In the genomic region with DNA sequence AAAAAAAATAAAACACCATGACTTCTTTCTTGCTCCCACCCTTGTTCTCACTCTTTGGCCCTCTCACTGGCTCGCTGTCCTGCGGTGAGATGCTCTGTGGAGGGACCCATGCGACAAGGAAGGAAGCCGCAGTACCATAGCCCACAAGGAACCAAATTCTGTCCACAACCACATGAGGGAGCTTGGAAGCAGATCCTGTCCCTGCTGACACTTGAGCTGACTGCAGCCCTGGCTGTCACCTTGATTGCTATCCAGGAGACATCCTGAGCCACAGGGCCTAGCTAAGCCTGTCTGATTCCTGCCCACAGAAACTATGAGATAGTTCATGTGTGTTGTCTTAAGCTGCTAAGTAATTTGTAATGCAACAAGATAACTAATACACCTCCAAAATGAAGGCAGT, we compare ENCODE assay signal across 8 cellular contexts. TPM values are rescaled to one million over a fixed set of nuclear protein-coding genes. Genes with fewer than 3 reads are reported as not detected.
DNase-seq lines count a peak whose midpoint lies in the region; ATAC-seq, FAIRE-seq and TF ChIP-seq lines count a peak whose summit lies in the region.

No MANE protein-coding gene starts in this region.

- H3K4me3 ChIP-seq in IMR-90 (ENCODE audit: insufficient read depth, low read depth, low read length) (no peak overlapping the region), keratinocyte (ENCODE audit: control insufficient read depth in 2 of 3, extremely low read depth in 1 of 3, insufficient read depth in 2 of 3, low read depth in 1 of 3, low read length in 3 of 3) (no peak overlapping the region)

- no peaks in the 10 kb centered on the region for H3K36me3 ChIP-seq in IMR-90 (ENCODE audit: control insufficient read depth, insufficient read depth, low read length)
- H3K36me3 ChIP-seq in keratinocyte (ENCODE audit: control insufficient read depth in 2 of 2, extremely low read depth in 1 of 2, insufficient read depth in 2 of 2, low read length in 2 of 2): no peaks in the 10 kb centered on the region

- H3K9me3 Mint-ChIP-seq in stimulated activated effector memory CD8-positive, alpha-beta T cell treated with anti-CD3 and anti-CD28 coated beads, Interleukin-12 subunit alpha, Interleukin-12 subunit beta, amount 100 ng/mL, for 72 hours: no peaks in the 10 kb centered on the region

- TF ChIP-seq RAD21 in IMR-90 (IDR thresholded peaks at IDR 0.05; ENCODE audit: low read length): peak; percentile 56

- H4K8ac ChIP-seq in IMR-90 (ENCODE audit: low read depth in 2 of 2, low read length in 2 of 2): peak overlapping the region in 1 of 2 experiments; percentile 39; a peak in 1 of 4 replicates

- TF ChIP-seq CTCF in IMR-90 (conservative IDR thresholded peaks at IDR 0.05; ENCODE audit: low read depth, low read length) (peak; percentile 47), keratinocyte (optimal IDR thresholded peaks at IDR 0.05 in 1 of 3, IDR thresholded peaks at IDR 0.05 in 1 of 3, conservative IDR thresholded peaks at IDR 0.05 in 1 of 3; ENCODE audit: extremely low read depth in 1 of 3, insufficient read depth in 2 of 3, low read length in 3 of 3) (peak; percentile 26 to 70 (median 47))

- H4K20me1 ChIP-seq in IMR-90 (ENCODE audit: insufficient read depth, low read length) (peaks cover 11% of the 10 kb centered on the region), keratinocyte (ENCODE audit: control insufficient read depth, extremely low read depth, insufficient read depth, low read length) (no peaks in the 10 kb centered on the region)

- H3K9ac ChIP-seq in IMR-90 (ENCODE audit: low read depth, low read length) (no peak overlapping the region), keratinocyte (ENCODE audit: control insufficient read depth, extremely low read depth, insufficient read depth, low read length) (no peak overlapping the region)

- no peak overlapping the region for H3K23ac ChIP-seq in IMR-90 (ENCODE audit: low read depth, low read length)

- H3K27ac ChIP-seq in IMR-90 (ENCODE audit: insufficient read depth, low read length) (no peak overlapping the region), keratinocyte (ENCODE audit: control insufficient read depth, insufficient read depth, low read length) (no peak overlapping the region)

- H2AK5ac ChIP-seq in IMR-90 (ENCODE audit: low read depth, low read length): peak overlapping the region; percentile 74

- H2AK9ac ChIP-seq in IMR-90 (replicated peaks; ENCODE audit: low read depth, low read length, poor library complexity): peak overlapping the region; percentile 26

- peak; percentile 6 to 59 (median 25) for DNase-seq in NCI-H1417 (lab: John Stamatoyannopoulos, UW)
- DNase-seq in NCI-H1417 treated with DMSO at 0.1 percent for 48 hours (lab: John Stamatoyannopoulos, UW): no peak
- DNase-seq in IMR-90: peak; percentile 53
- peak; percentile 18 for DNase-seq in amniotic epithelial cell (ENCODE audit: low read depth)
- no peak for DNase-seq in keratinocyte (ENCODE audit: low read depth, low spot score)
- no peak for DNase-seq in GM12892 (ENCODE audit: insufficient read length)
- no peak for DNase-seq in stimulated activated effector memory CD8-positive, alpha-beta T cell treated with anti-CD3 and anti-CD28 coated beads, Interleukin-12 subunit alpha, Interleukin-12 subunit beta, amount 100 ng/mL, for 72 hours (ENCODE audit: low spot score in 2 of 2)

- CTCF ChIA-PET in IMR-90 (lab: Yijun Ruan, JAX): interaction anchor here (0.6 to 1.3 kb wide), 5 partner anchors 9 to 242 kb away, joined by 3 to 10 read pairs (median 3); no protein-coding TSS in a partner anchor

- H3K56ac ChIP-seq in IMR-90 (ENCODE audit: extremely low read depth, insufficient read depth, low read length): no peak overlapping the region

- peak; percentile 17 for FAIRE-seq in keratinocyte (lab: Jason Lieb, UNC)
- FAIRE-seq in GM12892 (lab: Jason Lieb, UNC): no peak

- BruUV-seq in IMR-90 (replicated peaks; lab: Mats Ljungman, UMichigan): no TSS peak

- intact Hi-C loops in IMR-90 (cut with micrococcal nuclease): loop anchor here (10.0 kb wide), 2 partner anchors 181 to 249 kb away; no protein-coding TSS in a partner anchor

- H2BK20ac ChIP-seq in IMR-90 (ENCODE audit: low read depth, low read length): peak overlapping the region; percentile 58; the same call in 1 of the 2 replicates

- peak overlapping the region; percentile 60; the same call in 1 of the 2 replicates for H2BK120ac ChIP-seq in IMR-90 (ENCODE audit: low read depth, low read length)

- dilution Hi-C loops in IMR-90 (cut with HindIII; ENCODE audit: low sequenced_read_pairs, unreplicated experiment) (no loop called here), keratinocyte (cut with MboI; ENCODE audit: extremely low pct_ligation_motif_present, low sequenced_read_pairs) (no loop called here)

- no peaks in the 10 kb centered on the region for H3K79me2 ChIP-seq in keratinocyte (ENCODE audit: control insufficient read depth, insufficient read depth, low read length)

- H2BK5ac ChIP-seq in IMR-90 (ENCODE audit: low read depth, low read length, poor library complexity, severe bottlenecking): no peak overlapping the region

- H3K9me1 ChIP-seq in IMR-90 (ENCODE audit: insufficient read depth, low read length) (peaks cover 15% of the 10 kb centered on the region), keratinocyte (ENCODE audit: control insufficient read depth, extremely low read depth, insufficient read depth, low read length) (no peaks in the 10 kb centered on the region)

- H2BK15ac ChIP-seq in IMR-90 (ENCODE audit: low read depth, low read length): peak overlapping the region; percentile 46; the same call in 2 of the 3 replicates

- H3K4me1 Mint-ChIP-seq in stimulated activated effector memory CD8-positive, alpha-beta T cell treated with anti-CD3 and anti-CD28 coated beads, Interleukin-12 subunit alpha, Interleukin-12 subunit beta, amount 100 ng/mL, for 72 hours: peaks cover 27% of the 10 kb centered on the region

- H3K36me3 Mint-ChIP-seq in stimulated activated effector memory CD8-positive, alpha-beta T cell treated with anti-CD3 and anti-CD28 coated beads, Interleukin-12 subunit alpha, Interleukin-12 subunit beta, amount 100 ng/mL, for 72 hours: no peaks in the 10 kb centered on the region

- no peak overlapping the region for H4K5ac ChIP-seq in IMR-90 (ENCODE audit: low read depth, low read length)

- peaks cover 0 to 12% of the 10 kb centered on the region in 2 experiments; a peak in 1 of 4 replicates for H3K79me1 ChIP-seq in IMR-90 (ENCODE audit: low read depth in 1 of 2, low read length in 2 of 2)

- peak overlapping the region; percentile 41; the same call in 1 of the 2 replicates for H3K4ac ChIP-seq in IMR-90 (ENCODE audit: low read depth, low read length)

- POLR2A ChIA-PET in IMR-90 (lab: Charles Lee; ENCODE audit: unreplicated experiment): no interaction called here

- peak overlapping the region; percentile 21; the same call in 1 of the 2 replicates for H4K91ac ChIP-seq in IMR-90 (ENCODE audit: insufficient read depth, low read depth, low read length)

- H3K9me3 ChIP-seq in IMR-90 (ENCODE audit: control insufficient read depth, insufficient read depth, low read length): no peaks in the 10 kb centered on the region
- no peaks in the 10 kb centered on the region for H3K9me3 ChIP-seq in keratinocyte (ENCODE audit: control insufficient read depth, low read depth, low read length)

- no peak overlapping the region for H3K18ac ChIP-seq in IMR-90 (ENCODE audit: low read depth, low read length)

- WGBS in IMR-90 (ENCODE audit: extremely low coverage in 2 of 2, insufficient read length in 1 of 2), 2 experiments: no CpG with 5 or more reads among the region's 4 CpGs

- no peak for TF ChIP-seq POLR2A in IMR-90 (IDR thresholded peaks at IDR 0.05; ENCODE audit: low read depth, low read length)
- TF ChIP-seq POLR2A in GM12892 (IDR thresholded peaks at IDR 0.05; ENCODE audit: low read depth, low read length): no peak

- H3K27me3 ChIP-seq in IMR-90 (ENCODE audit: control insufficient read depth, insufficient read depth, low read length) (no peaks in the 10 kb centered on the region), keratinocyte (ENCODE audit: control insufficient read depth, extremely low read depth, insufficient read depth, low read length) (no peaks in the 10 kb centered on the region)

- no peak for ATAC-seq in IMR-90 (ENCODE audit: low read depth)
- no peak for ATAC-seq in activated CD4-positive, CD25-positive, alpha-beta regulatory T cell treated with anti-CD3 and anti-CD28 coated beads, Interleukin-2, amount 50 U/mL, for 24 hours
- no peak for ATAC-seq in stimulated activated effector memory CD8-positive, alpha-beta T cell treated with anti-CD3 and anti-CD28 coated beads, Interleukin-12 subunit alpha, Interleukin-12 subunit beta, amount 100 ng/mL, for 72 hours

- H3K27ac Mint-ChIP-seq in stimulated activated effector memory CD8-positive, alpha-beta T cell treated with anti-CD3 and anti-CD28 coated beads, Interleukin-12 subunit alpha, Interleukin-12 subunit beta, amount 100 ng/mL, for 72 hours: no peak overlapping the region

- H3K4me1 ChIP-seq in IMR-90 (ENCODE audit: control insufficient read depth, insufficient read depth, low read length) (peaks cover 11% of the 10 kb centered on the region), keratinocyte (ENCODE audit: control insufficient read depth, extremely low read depth, insufficient read depth, low read length) (peaks cover 32% of the 10 kb centered on the region)

- in situ Hi-C loops in IMR-90 (cut with MboI; ENCODE audit: low sequenced_read_pairs): loop anchor here (5.0 kb wide), 1 partner anchor 91 kb away; no protein-coding TSS in a partner anchor

- no peak overlapping the region for H3K4me2 ChIP-seq in IMR-90 (ENCODE audit: low read depth, low read length)
- H3K4me2 ChIP-seq in keratinocyte (ENCODE audit: control insufficient read depth, extremely low read depth, insufficient read depth, low read depth, low read length): no peak overlapping the region

- H3K14ac ChIP-seq in IMR-90 (replicated peaks; ENCODE audit: low read depth, low read length): no peak overlapping the region; the same call in 1 of the 2 replicates

- H3K4me3 Mint-ChIP-seq in stimulated activated effector memory CD8-positive, alpha-beta T cell treated with anti-CD3 and anti-CD28 coated beads, Interleukin-12 subunit alpha, Interleukin-12 subunit beta, amount 100 ng/mL, for 72 hours: no peak overlapping the region

- H2AFZ ChIP-seq in IMR-90 (replicated peaks; ENCODE audit: low read length, poor library complexity) (peak overlapping the region; percentile 16), keratinocyte (ENCODE audit: control insufficient read depth, low read length) (no peak overlapping the region)

RNA-seq across cellular contexts. Expression of a gene that starts 4.8 kb away (rescaled TPM):
- 25.5 and 55.5 TPM in 2 replicates for total RNA-seq in IMR-90 (2012; rRNA removed)
- polyA plus RNA-seq in IMR-90 (2012; rRNA removed): 588 and 621 TPM in 2 replicates
- polyA plus RNA-seq in IMR-90 (2012; cell fraction: cytosol; rRNA removed): 222 and 299 TPM in 2 replicates
- 139 and 191 TPM in 2 replicates for polyA plus RNA-seq in IMR-90 (2012; cell fraction: nucleus; rRNA removed; ENCODE audit: low replicate concordance)
- 489 to 1,016 TPM (median 990 TPM) in 3 replicates for polyA plus RNA-seq in keratinocyte
- polyA plus RNA-seq in keratinocyte (2011; ENCODE audit: low read depth): 310 TPM
- polyA plus RNA-seq in keratinocyte (2011; cell fraction: cytosol; rRNA removed): 741 and 1,546 TPM in 2 replicates
- polyA plus RNA-seq in keratinocyte (2011; cell fraction: nucleus; rRNA removed): 335 and 470 TPM in 2 replicates
- polyA plus RNA-seq in keratinocyte (2012; ENCODE audit: low replicate concordance): 2,479 and 10,771 TPM in 2 replicates
- polyA minus RNA-seq in keratinocyte: 401 to 1,828 TPM (median 417 TPM) in 3 replicates
- polyA minus RNA-seq in keratinocyte (2011; cell fraction: cytosol; rRNA and poly(A)+ RNA removed): 2,677 TPM
- 152 and 202 TPM in 2 replicates for polyA minus RNA-seq in keratinocyte (2011; cell fraction: nucleus; rRNA and poly(A)+ RNA removed)
- polyA plus RNA-seq in GM12892 (2012; ENCODE audit: missing spikeins): 24.2 TPM

RNA-seq across cellular contexts. Expression of a gene that starts 14.3 kb away (rescaled TPM):
- total RNA-seq in IMR-90 (2012; rRNA removed): not detected in 2 replicates
- polyA plus RNA-seq in IMR-90 (2012; rRNA removed) (0.62 and 0.70 TPM in 2 replicates), keratinocyte (not detected in 3 replicates)
- 0.79 and 1.2 TPM in 2 replicates for polyA plus RNA-seq in IMR-90 (2012; cell fraction: cytosol; rRNA removed)
- polyA plus RNA-seq in IMR-90 (2012; cell fraction: nucleus; rRNA removed; ENCODE audit: low replicate concordance): 0.19 TPM in 1 of 2 replicates, not detected in the other
- not detected for polyA plus RNA-seq in keratinocyte (2011; ENCODE audit: low read depth)
- polyA plus RNA-seq in keratinocyte (2011; cell fraction: cytosol; rRNA removed): not detected in 2 replicates
- not detected in 2 replicates for polyA plus RNA-seq in keratinocyte (2011; cell fraction: nucleus; rRNA removed)
- not detected in 2 replicates for polyA plus RNA-seq in keratinocyte (2012; ENCODE audit: low replicate concordance)
- not detected in 3 replicates for polyA minus RNA-seq in keratinocyte
- not detected for polyA minus RNA-seq in keratinocyte (2011; cell fraction: cytosol; rRNA and poly(A)+ RNA removed)
- polyA minus RNA-seq in keratinocyte (2011; cell fraction: nucleus; rRNA and poly(A)+ RNA removed): not detected in 2 replicates
- polyA plus RNA-seq in GM12892 (2012; ENCODE audit: missing spikeins): not detected

RNA-seq across cellular contexts. Expression of a gene that starts 22.0 kb away (rescaled TPM):
- 137 and 166 TPM in 2 replicates for total RNA-seq in IMR-90 (2012; rRNA removed)
- 733 and 821 TPM in 2 replicates for polyA plus RNA-seq in IMR-90 (2012; rRNA removed)
- 236 and 418 TPM in 2 replicates for polyA plus RNA-seq in IMR-90 (2012; cell fraction: cytosol; rRNA removed)
- 56.6 and 97.9 TPM in 2 replicates for polyA plus RNA-seq in IMR-90 (2012; cell fraction: nucleus; rRNA removed; ENCODE audit: low replicate concordance)
- polyA plus RNA-seq in keratinocyte: 394 to 1,732 TPM (median 404 TPM) in 3 replicates
- 55.2 TPM for polyA plus RNA-seq in keratinocyte (2011; ENCODE audit: low read depth)
- polyA plus RNA-seq in keratinocyte (2011; cell fraction: cytosol; rRNA removed): 1,504 and 3,462 TPM in 2 replicates
- polyA plus RNA-seq in keratinocyte (2011; cell fraction: nucleus; rRNA removed): 621 and 624 TPM in 2 replicates
- polyA plus RNA-seq in keratinocyte (2012; ENCODE audit: low replicate concordance): 688 and 1,595 TPM in 2 replicates
- polyA minus RNA-seq in keratinocyte: 298 to 744 TPM (median 398 TPM) in 3 replicates
- 667 TPM for polyA minus RNA-seq in keratinocyte (2011; cell fraction: cytosol; rRNA and poly(A)+ RNA removed)
- 76.9 and 81.7 TPM in 2 replicates for polyA minus RNA-seq in keratinocyte (2011; cell fraction: nucleus; rRNA and poly(A)+ RNA removed)
- 0.72 TPM for polyA plus RNA-seq in GM12892 (2012; ENCODE audit: missing spikeins)

RNA-seq across cellular contexts. Expression of a gene that starts 28.9 kb away (rescaled TPM):
- not detected in 2 replicates for total RNA-seq in IMR-90 (2012; rRNA removed)
- polyA plus RNA-seq in IMR-90 (2012; rRNA removed) (0.10 TPM in 1 of 2 replicates, not detected in the other), keratinocyte (0.20 to 0.74 TPM (median 0.24 TPM) in 3 replicates)
- polyA plus RNA-seq in IMR-90 (2012; cell fraction: cytosol; rRNA removed): not detected in 2 replicates
- polyA plus RNA-seq in IMR-90 (2012; cell fraction: nucleus; rRNA removed; ENCODE audit: low replicate concordance): not detected in 2 replicates
- not detected for polyA plus RNA-seq in keratinocyte (2011; ENCODE audit: low read depth)
- 0.32 and 0.65 TPM in 2 replicates for polyA plus RNA-seq in keratinocyte (2011; cell fraction: cytosol; rRNA removed)
- polyA plus RNA-seq in keratinocyte (2011; cell fraction: nucleus; rRNA removed): 0.27 TPM in 1 of 2 replicates, not detected in the other
- polyA plus RNA-seq in keratinocyte (2012; ENCODE audit: low replicate concordance): 0.79 and 1.1 TPM in 2 replicates
- polyA minus RNA-seq in keratinocyte: 0.56 to 0.76 TPM in 2 of 3 replicates, not detected in the other
- not detected for polyA minus RNA-seq in keratinocyte (2011; cell fraction: cytosol; rRNA and poly(A)+ RNA removed)
- not detected in 2 replicates for polyA minus RNA-seq in keratinocyte (2011; cell fraction: nucleus; rRNA and poly(A)+ RNA removed)
- polyA plus RNA-seq in GM12892 (2012; ENCODE audit: missing spikeins): not detected

RNA-seq across cellular contexts. Expression of a gene that starts 34.9 kb away (rescaled TPM):
- total RNA-seq in IMR-90 (2012; rRNA removed): 1.9 TPM in 1 of 2 replicates, not detected in the other
- polyA plus RNA-seq in IMR-90 (2012; rRNA removed) (0.60 and 1.6 TPM in 2 replicates), keratinocyte (not detected in 3 replicates)
- polyA plus RNA-seq in IMR-90 (2012; cell fraction: cytosol; rRNA removed): 0.55 and 0.92 TPM in 2 replicates
- polyA plus RNA-seq in IMR-90 (2012; cell fraction: nucleus; rRNA removed; ENCODE audit: low replicate concordance): 0.87 TPM in 1 of 2 replicates, not detected in the other
- polyA plus RNA-seq in keratinocyte (2011; ENCODE audit: low read depth): not detected
- polyA plus RNA-seq in keratinocyte (2011; cell fraction: cytosol; rRNA removed): not detected in 2 replicates
- not detected in 2 replicates for polyA plus RNA-seq in keratinocyte (2011; cell fraction: nucleus; rRNA removed)
- polyA plus RNA-seq in keratinocyte (2012; ENCODE audit: low replicate concordance): 0.93 TPM in 1 of 2 replicates, not detected in the other
- polyA minus RNA-seq in keratinocyte: not detected in 3 replicates
- polyA minus RNA-seq in keratinocyte (2011; cell fraction: cytosol; rRNA and poly(A)+ RNA removed): not detected
- not detected in 2 replicates for polyA minus RNA-seq in keratinocyte (2011; cell fraction: nucleus; rRNA and poly(A)+ RNA removed)
- polyA plus RNA-seq in GM12892 (2012; ENCODE audit: missing spikeins): not detected

Comparison
In these comparisons a context has a peak if more than half of its experiments do, and no peak if none do; other contexts are left out.
1. DNase-seq: peak in NCI-H1417 (3 of 3), IMR-90 (single experiment) and amniotic epithelial cell (single experiment); none in NCI-H1417 treated with DMSO at 0.1 percent for 48 hours (single experiment), keratinocyte (single experiment), GM12892 (single experiment) and stimulated activated effector memory CD8-positive, alpha-beta T cell treated with anti-CD3 and anti-CD28 coated beads, Interleukin-12 subunit alpha, Interleukin-12 subunit beta, amount 100 ng/mL, for 72 hours (0 of 2).